In the genomic region with DNA sequence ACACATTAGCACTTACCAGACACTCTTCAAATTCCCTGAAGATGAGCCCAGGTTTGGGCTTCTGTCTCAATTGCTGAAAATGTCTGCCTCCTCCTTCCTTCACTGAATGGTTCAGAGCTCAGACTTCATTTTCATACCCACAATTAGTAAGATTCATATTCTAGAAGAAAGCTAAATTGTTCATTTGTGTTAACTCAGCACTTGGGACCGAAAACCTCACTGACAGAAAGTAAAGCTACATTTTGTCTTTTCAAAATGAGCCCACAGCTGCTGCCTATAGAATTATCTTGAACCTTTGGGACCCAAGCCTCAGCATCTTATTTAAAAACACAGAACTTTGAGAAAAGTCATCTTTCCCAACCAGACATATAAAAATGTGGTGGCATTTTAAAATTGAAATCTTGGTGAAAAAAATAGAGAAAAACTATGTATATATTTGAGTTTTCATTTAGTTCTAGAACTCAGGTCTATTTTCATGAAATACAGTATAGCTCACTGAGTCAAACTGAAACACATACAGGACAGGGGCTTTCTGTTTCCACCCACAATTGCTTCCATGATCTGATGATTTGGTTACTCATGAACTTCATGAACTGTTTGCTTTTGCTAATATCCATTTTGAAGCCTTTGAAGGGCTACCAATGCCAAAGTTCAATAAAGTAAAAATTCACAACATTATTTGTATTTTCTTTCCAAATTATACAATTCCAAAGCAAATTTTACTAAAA, we compare ENCODE assay signal across 12 cellular contexts.
DNase-seq lines count a peak whose midpoint lies in the region; ATAC-seq lines count a peak whose summit lies in the region.
"Had no signal": no experiment of that assay in that cellular context is flagged by ENCODE, and none has a peak within 500 bp of the region (broad histone marks: within the 10 kb centered on the region; RNA-seq: fewer than 3 reads in every experiment).

No MANE protein-coding gene starts in this region.

- peaks cover 15% of the 10 kb centered on the region for H3K27me3 Mint-ChIP-seq in activated T-helper 17 cell treated with anti-CD3 and anti-CD28 coated beads, Interleukin-2, amount 50 U/mL, for 72 hours

- peak overlapping the region; percentile 87 for H3K27ac Mint-ChIP-seq in activated T-helper 17 cell treated with anti-CD3 and anti-CD28 coated beads, Interleukin-2, amount 50 U/mL, for 72 hours
- H3K27ac Mint-ChIP-seq: nephron progenitor cell had no signal

- peaks cover 29% of the 10 kb centered on the region for H3K4me1 Mint-ChIP-seq in activated T-helper 17 cell treated with anti-CD3 and anti-CD28 coated beads, Interleukin-2, amount 50 U/mL, for 72 hours
- H3K4me1 Mint-ChIP-seq: nephron progenitor cell had no signal

- H3K36me3 Mint-ChIP-seq in activated T-helper 17 cell treated with anti-CD3 and anti-CD28 coated beads, Interleukin-2, amount 50 U/mL, for 72 hours (ENCODE audit: low read depth) = peaks cover 8% of the 10 kb centered on the region

- peak; percentile 39 to 41 for ATAC-seq in activated CD4-positive, CD25-positive, alpha-beta regulatory T cell treated with anti-CD3 and anti-CD28 coated beads, Interleukin-2, amount 50 U/mL, for 24 hours
- ATAC-seq in GM21367 (IDR thresholded peaks at IDR 0.05; ENCODE audit: unreplicated experiment) = peak; percentile 73
- peak; percentile 60 for ATAC-seq in HG03045 (IDR thresholded peaks at IDR 0.05; ENCODE audit: unreplicated experiment)
- peak; percentile 43 for ATAC-seq in activated T-helper 17 cell treated with anti-CD3 and anti-CD28 coated beads, Interleukin-2, amount 50 U/mL, for 72 hours (replicated peaks)

- H3K9me3 Mint-ChIP-seq in activated T-helper 17 cell treated with anti-CD3 and anti-CD28 coated beads, Interleukin-2, amount 50 U/mL, for 72 hours = peaks cover 6% of the 10 kb centered on the region
- H3K9me3 Mint-ChIP-seq: nephron progenitor cell had no signal

- peak overlapping the region; percentile 59 for H3K4me3 Mint-ChIP-seq in activated T-helper 17 cell treated with anti-CD3 and anti-CD28 coated beads, Interleukin-2, amount 50 U/mL, for 72 hours
- H3K4me3 Mint-ChIP-seq: nephron progenitor cell had no signal

- no peak for DNase-seq in activated CD4-positive, CD25-positive, alpha-beta regulatory T cell treated with anti-CD3 and anti-CD28 coated beads, Interleukin-2, amount 50 U/mL, for 72 hours
- DNase-seq in NCI-H1694 treated with DMSO at 0.1 percent for 48 hours (lab: John Stamatoyannopoulos, UW) (no peak), DMS153 treated with DMSO at 0.1 percent for 48 hours (lab: John Stamatoyannopoulos, UW; ENCODE audit: unreplicated experiment) (no peak)
- DNase-seq in NK-92 treated with Interleukin-12 subunit alpha and Interleukin-12 subunit beta, amount 100 ng/mL, for 24 hours (lab: John Stamatoyannopoulos, UW) = no peak
- DNase-seq: anterior cingulate cortex, NCI-H1417, nephron progenitor cell, T1000 had no signal
